24 cellular contexts compared by ENCODE assay signal in the genomic region with DNA sequence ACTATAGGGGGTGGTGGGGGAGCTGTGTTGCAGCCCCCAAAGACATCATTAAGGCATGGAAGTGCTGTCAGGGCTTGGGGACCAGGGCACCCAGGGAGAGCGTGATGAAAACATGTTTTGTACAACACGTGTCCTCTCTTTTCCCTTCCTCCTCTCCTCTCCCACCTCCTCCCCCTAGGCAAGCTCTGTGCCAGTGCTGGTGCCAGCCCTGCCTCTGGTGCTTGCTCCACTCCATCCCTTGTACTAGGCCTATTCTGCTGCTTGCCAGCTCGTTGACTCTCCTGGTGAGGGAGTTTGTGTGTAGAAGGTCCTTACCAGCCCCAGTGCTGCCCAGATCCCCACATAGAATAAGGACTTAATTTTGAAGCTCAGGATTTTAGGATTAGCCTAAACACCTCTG. TPM values are rescaled to one million over a fixed set of nuclear protein-coding genes. Genes with fewer than 3 reads are reported as not detected.
A peak's percentile ranks its signal among the peaks of the same experiment; 100 is the strongest.
DNase-seq lines count a peak whose midpoint lies in the region; ATAC-seq and TF ChIP-seq lines count a peak whose summit lies in the region.
"Had no signal": no experiment of that assay in that cellular context is flagged by ENCODE, and none has a peak within 500 bp of the region (broad histone marks: within the 10 kb centered on the region; RNA-seq: fewer than 3 reads in every experiment).

No MANE protein-coding gene starts in this region.

- H3K4me1 Mint-ChIP-seq in natural killer cell treated with Interleukin-12 subunit alpha and Interleukin-12 subunit beta and Interleukin-15 and Interleukin-18, amount 100 ng/mL, for 72 hours (ENCODE audit: low read depth in 2 of 2), result peaks cover 29 to 37% of the 10 kb centered on the region in 2 donors
- peaks cover 27 to 35% of the 10 kb centered on the region in 2 donors for H3K4me1 Mint-ChIP-seq in natural killer cell
- H3K4me1 Mint-ChIP-seq in activated T-helper 1 cell treated with anti-CD3 and anti-CD28 coated beads, Interleukin-12 subunit alpha, Interleukin-12 subunit beta, Interleukin-2, Interleukin-4 antibody, amounts not matched to agents 30 ng/mL and 10 ng/mL and 1 ng/mL, durations not matched to agents 14 hours and 24 hours and 36 hours (ENCODE audit: low read depth), result peaks cover 56% of the 10 kb centered on the region

- peak overlapping the region; percentile 44 for H2AK5ac ChIP-seq in mesendoderm (ENCODE audit: low read length)

- no peak for TF ChIP-seq CTCF in natural killer cell (IDR thresholded peaks at IDR 0.05)

- no peak overlapping the region for H2BK120ac ChIP-seq in mesendoderm (ENCODE audit: low read depth, low read length)

- peak overlapping the region; percentile 82 for H3K4ac ChIP-seq in mesendoderm (ENCODE audit: low read depth, low read length)

- peak overlapping the region; percentile 61 for H3K56ac ChIP-seq in mesendoderm (ENCODE audit: low read length)

- H3K9ac ChIP-seq in mesendoderm (ENCODE audit: low read length), result peak overlapping the region; percentile 26

- peak overlapping the region; percentile 28 for H3K27ac ChIP-seq in mesendoderm (ENCODE audit: low read depth, low read length)
- H3K27ac ChIP-seq: body of pancreas had no signal

- H3K4me3 Mint-ChIP-seq in natural killer cell treated with Interleukin-12 subunit alpha and Interleukin-12 subunit beta and Interleukin-15 and Interleukin-18, amount 100 ng/mL, for 72 hours, result no peak overlapping the region
- no peak overlapping the region for H3K4me3 Mint-ChIP-seq in natural killer cell
- H3K4me3 Mint-ChIP-seq in activated T-helper 1 cell treated with anti-CD3 and anti-CD28 coated beads, Interleukin-12 subunit alpha, Interleukin-12 subunit beta, Interleukin-2, Interleukin-4 antibody, amounts not matched to agents 30 ng/mL and 10 ng/mL and 1 ng/mL, durations not matched to agents 14 hours and 24 hours and 36 hours, result no peak overlapping the region
- H3K4me3 Mint-ChIP-seq: nephron progenitor cell; T-helper 2 cell treated with Interferon-gamma antibody and Interleukin-4, amounts not matched to agents 5 μg/mL and 100 μg/mL, for 36 hours had no signal

- intact Hi-C loops in natural killer cell (cut with micrococcal nuclease), result no loop called here
- intact Hi-C loops in activated T-helper 1 cell treated with anti-CD3 and anti-CD28 coated beads, Interleukin-12 subunit alpha, Interleukin-12 subunit beta, Interleukin-2, Interleukin-4 antibody, amounts not matched to agents 30 ng/mL and 10 ng/mL and 1 ng/mL, durations not matched to agents 14 hours and 24 hours and 36 hours (cut with micrococcal nuclease), result no loop called here

- H3K27me3 Mint-ChIP-seq in natural killer cell treated with Interleukin-12 subunit alpha and Interleukin-12 subunit beta and Interleukin-15 and Interleukin-18, amount 100 ng/mL, for 72 hours, result no peaks in the 10 kb centered on the region
- no peaks in the 10 kb centered on the region for H3K27me3 Mint-ChIP-seq in natural killer cell (ENCODE audit: low read depth in 2 of 2)
- H3K27me3 Mint-ChIP-seq in activated T-helper 1 cell treated with anti-CD3 and anti-CD28 coated beads, Interleukin-12 subunit alpha, Interleukin-12 subunit beta, Interleukin-2, Interleukin-4 antibody, amounts not matched to agents 30 ng/mL and 10 ng/mL and 1 ng/mL, durations not matched to agents 14 hours and 24 hours and 36 hours (ENCODE audit: insufficient read depth), result peaks cover 3% of the 10 kb centered on the region
- H3K27me3 Mint-ChIP-seq: activated naive CD4-positive, alpha-beta T cell treated with anti-CD3 and anti-CD28 coated beads, Interleukin-2, amount 50 U/mL, for 24 hours had no signal

- ATAC-seq in natural killer cell treated with Interleukin-12 subunit alpha and Interleukin-12 subunit beta and Interleukin-15 and Interleukin-18, amount 100 ng/mL, for 72 hours, result no peak
- ATAC-seq in natural killer cell, result no peak
- ATAC-seq in GM19397 (IDR thresholded peaks at IDR 0.05; ENCODE audit: unreplicated experiment), result no peak
- ATAC-seq in GM21360 (IDR thresholded peaks at IDR 0.05; ENCODE audit: unreplicated experiment), result no peak
- ATAC-seq: body of pancreas; stimulated activated naive B cell treated with anti-CD40 and anti-IgM and Interleukin-4, amounts not matched to agents 10 μg/mL and 1 μg/mL and 100 μg/mL, for 72 hours had no signal

- no peak overlapping the region for H4K5ac ChIP-seq in mesendoderm (ENCODE audit: low read length)

- no peak for DNase-seq in natural killer cell treated with Interleukin-12 subunit alpha and Interleukin-12 subunit beta and Interleukin-15 and Interleukin-18, amount 100 ng/mL, for 72 hours (ENCODE audit: low spot score)
- DNase-seq in natural killer cell (no peak), mesendoderm (no peak), cortex of kidney (lab: John Stamatoyannopoulos, UW) (no peak), NCI-H1694 (lab: John Stamatoyannopoulos, UW) (no peak)
- DNase-seq in activated T-helper 1 cell treated with anti-CD3 and anti-CD28 coated beads, Interleukin-12 subunit alpha, Interleukin-12 subunit beta, Interleukin-2, Interleukin-4 antibody, amounts not matched to agents 30 ng/mL and 10 ng/mL and 1 ng/mL, durations not matched to agents 14 hours and 24 hours and 36 hours (ENCODE audit: low spot score), result no peak
- DNase-seq: activated CD8-positive, alpha-beta memory T cell treated with anti-CD3 and anti-CD28 coated beads, Interleukin-2, amount 50 U/mL, for 48 hours; body of pancreas; COR-L47; EL; head of caudate nucleus; islet precursor cell; NCI-H1436 treated with DMSO at 0.1 percent for 48 hours; NCI-H345; nephron progenitor cell; SHP77 treated with DMSO at 0.1 percent for 48 hours; stimulated activated CD4-positive, alpha-beta T cell treated with anti-CD3 and anti-CD28 coated beads, Interleukin-12 subunit alpha, Interleukin-12 subunit beta, amount 100 ng/mL, for 4 hours; stimulated activated naive B cell treated with anti-CD40 and anti-IgM and Interleukin-4, amounts not matched to agents 10 μg/mL and 1 μg/mL and 100 μg/mL, for 72 hours had no signal

- H3K79me2 ChIP-seq in mesendoderm (ENCODE audit: control insufficient read depth, insufficient read depth, low read length), result no peaks in the 10 kb centered on the region

- no peaks in the 10 kb centered on the region for H3K27me3 ChIP-seq in mesendoderm (ENCODE audit: insufficient read depth, low read length, poor library complexity)
- H3K27me3 ChIP-seq: body of pancreas had no signal

- H2BK15ac ChIP-seq in mesendoderm (replicated peaks; ENCODE audit: low read depth), result peak overlapping the region; percentile 39

- peaks cover 8% of the 10 kb centered on the region for H3K79me1 ChIP-seq in mesendoderm (ENCODE audit: low read length)

- no peak overlapping the region for H4K8ac ChIP-seq in mesendoderm (ENCODE audit: low read depth, low read length)

- H3K9me3 Mint-ChIP-seq in natural killer cell treated with Interleukin-12 subunit alpha and Interleukin-12 subunit beta and Interleukin-15 and Interleukin-18, amount 100 ng/mL, for 72 hours, result no peaks in the 10 kb centered on the region
- no peaks in the 10 kb centered on the region for H3K9me3 Mint-ChIP-seq in natural killer cell
- no peaks in the 10 kb centered on the region for H3K9me3 Mint-ChIP-seq in activated T-helper 1 cell treated with anti-CD3 and anti-CD28 coated beads, Interleukin-12 subunit alpha, Interleukin-12 subunit beta, Interleukin-2, Interleukin-4 antibody, amounts not matched to agents 30 ng/mL and 10 ng/mL and 1 ng/mL, durations not matched to agents 14 hours and 24 hours and 36 hours
- H3K9me3 Mint-ChIP-seq: activated naive CD4-positive, alpha-beta T cell treated with anti-CD3 and anti-CD28 coated beads, Interleukin-2, amount 50 U/mL, for 24 hours; nephron progenitor cell; stimulated activated naive B cell treated with anti-CD40 and anti-IgM and Interleukin-4, amounts not matched to agents 10 μg/mL and 1 μg/mL and 100 μg/mL, for 72 hours; T-helper 2 cell treated with Interferon-gamma antibody and Interleukin-4, amounts not matched to agents 5 μg/mL and 100 μg/mL, for 36 hours had no signal

- no CpG with 5 or more reads among the region's 3 CpGs for WGBS in mesendoderm (ENCODE audit: extremely low coverage, insufficient coverage, low lambda C conversion rate)

- H3K4me2 ChIP-seq in mesendoderm (ENCODE audit: low read length), result no peak overlapping the region

- H3K18ac ChIP-seq in mesendoderm (ENCODE audit: low read length), result peak overlapping the region; percentile 5

- peaks cover 36% of the 10 kb centered on the region for H3K4me1 ChIP-seq in mesendoderm (ENCODE audit: control insufficient read depth, low read depth, low read length)

- H2BK5ac ChIP-seq in mesendoderm (ENCODE audit: low read length), result peak overlapping the region; percentile 87

- no peaks in the 10 kb centered on the region for H3K36me3 ChIP-seq in mesendoderm (ENCODE audit: control insufficient read depth, insufficient read depth, low read length)

- no peaks in the 10 kb centered on the region for H3K36me3 Mint-ChIP-seq in natural killer cell treated with Interleukin-12 subunit alpha and Interleukin-12 subunit beta and Interleukin-15 and Interleukin-18, amount 100 ng/mL, for 72 hours
- no peaks in the 10 kb centered on the region for H3K36me3 Mint-ChIP-seq in natural killer cell
- no peaks in the 10 kb centered on the region for H3K36me3 Mint-ChIP-seq in activated T-helper 1 cell treated with anti-CD3 and anti-CD28 coated beads, Interleukin-12 subunit alpha, Interleukin-12 subunit beta, Interleukin-2, Interleukin-4 antibody, amounts not matched to agents 30 ng/mL and 10 ng/mL and 1 ng/mL, durations not matched to agents 14 hours and 24 hours and 36 hours (ENCODE audit: low read depth)
- H3K36me3 Mint-ChIP-seq: activated naive CD4-positive, alpha-beta T cell treated with anti-CD3 and anti-CD28 coated beads, Interleukin-2, amount 50 U/mL, for 24 hours; stimulated activated naive B cell treated with anti-CD40 and anti-IgM and Interleukin-4, amounts not matched to agents 10 μg/mL and 1 μg/mL and 100 μg/mL, for 72 hours had no signal

- no peak overlapping the region for H3K23ac ChIP-seq in mesendoderm (ENCODE audit: low read length)

- no peak overlapping the region for H3K4me3 ChIP-seq in mesendoderm (ENCODE audit: low read length)
- H3K4me3 ChIP-seq: body of pancreas, lung had no signal

- peak overlapping the region; percentile 48 to 72 for H3K27ac Mint-ChIP-seq in natural killer cell treated with Interleukin-12 subunit alpha and Interleukin-12 subunit beta and Interleukin-15 and Interleukin-18, amount 100 ng/mL, for 72 hours
- H3K27ac Mint-ChIP-seq in natural killer cell, result no peak overlapping the region
- H3K27ac Mint-ChIP-seq in activated T-helper 1 cell treated with anti-CD3 and anti-CD28 coated beads, Interleukin-12 subunit alpha, Interleukin-12 subunit beta, Interleukin-2, Interleukin-4 antibody, amounts not matched to agents 30 ng/mL and 10 ng/mL and 1 ng/mL, durations not matched to agents 14 hours and 24 hours and 36 hours, result peak overlapping the region; percentile 46
- H3K27ac Mint-ChIP-seq: activated naive CD4-positive, alpha-beta T cell treated with anti-CD3 and anti-CD28 coated beads, Interleukin-2, amount 50 U/mL, for 24 hours; stimulated activated naive B cell treated with anti-CD40 and anti-IgM and Interleukin-4, amounts not matched to agents 10 μg/mL and 1 μg/mL and 100 μg/mL, for 72 hours; T-helper 2 cell treated with Interferon-gamma antibody and Interleukin-4, amounts not matched to agents 5 μg/mL and 100 μg/mL, for 36 hours had no signal

RNA-seq across cellular contexts. Expression of gene RARG, which starts 3.2 kb away (rescaled TPM):
- total RNA-seq in natural killer cell treated with Interleukin-12 subunit alpha and Interleukin-12 subunit beta and Interleukin-15 and Interleukin-18, amount 100 ng/mL, for 72 hours, result 10 to 100 TPM in 1 of 2 donors, 1 to 10 TPM in 1; 5.8 to 13.3 TPM
- 10 to 100 TPM; 24.0 to 30.6 (median 27.5) TPM for total RNA-seq in natural killer cell
- 58.6 and 61.6 TPM in 2 replicates for total RNA-seq in activated T-helper 1 cell treated with anti-CD3 and anti-CD28 coated beads, Interleukin-12 subunit alpha, Interleukin-12 subunit beta, Interleukin-2, Interleukin-4 antibody, amounts not matched to agents 30 ng/mL and 10 ng/mL and 1 ng/mL, durations not matched to agents 14 hours and 24 hours and 36 hours
- polyA plus RNA-seq in mesendoderm (2013, experiment 1 of 2), result 28.5 TPM
- polyA plus RNA-seq in mesendoderm (2013, experiment 2 of 2), result 26.2 TPM

RNA-seq across cellular contexts. Expression of gene ITGB7, which starts 28.1 kb away (rescaled TPM):
- total RNA-seq in natural killer cell treated with Interleukin-12 subunit alpha and Interleukin-12 subunit beta and Interleukin-15 and Interleukin-18, amount 100 ng/mL, for 72 hours, result 10 to 100 TPM; 53.0 to 81.0 TPM
- total RNA-seq in natural killer cell, result 100 to 1,000 TPM; 329 to 441 (median 439) TPM
- 258 and 266 TPM in 2 replicates for total RNA-seq in activated T-helper 1 cell treated with anti-CD3 and anti-CD28 coated beads, Interleukin-12 subunit alpha, Interleukin-12 subunit beta, Interleukin-2, Interleukin-4 antibody, amounts not matched to agents 30 ng/mL and 10 ng/mL and 1 ng/mL, durations not matched to agents 14 hours and 24 hours and 36 hours
- 0.49 TPM for polyA plus RNA-seq in mesendoderm (2013, experiment 1 of 2)
- 0.88 TPM for polyA plus RNA-seq in mesendoderm (2013, experiment 2 of 2)
- total RNA-seq: dermis microvascular lymphatic vessel endothelial cell had no signal

RNA-seq across cellular contexts. Expression of gene ESPL1, which starts 32.9 kb away (rescaled TPM):
- total RNA-seq in natural killer cell treated with Interleukin-12 subunit alpha and Interleukin-12 subunit beta and Interleukin-15 and Interleukin-18, amount 100 ng/mL, for 72 hours, result 100 to 1,000 TPM in 1 of 2 donors, 10 to 100 TPM in 1; 35.2 to 127 TPM
- 1 to 10 TPM; 1.9 to 5.8 (median 3.1) TPM for total RNA-seq in natural killer cell
- 61.2 and 68.4 TPM in 2 replicates for total RNA-seq in activated T-helper 1 cell treated with anti-CD3 and anti-CD28 coated beads, Interleukin-12 subunit alpha, Interleukin-12 subunit beta, Interleukin-2, Interleukin-4 antibody, amounts not matched to agents 30 ng/mL and 10 ng/mL and 1 ng/mL, durations not matched to agents 14 hours and 24 hours and 36 hours
- polyA plus RNA-seq in mesendoderm (2013, experiment 1 of 2), result 16.8 TPM
- 15.4 TPM for polyA plus RNA-seq in mesendoderm (2013, experiment 2 of 2)
- total RNA-seq: body of pancreas had no signal

RNA-seq across cellular contexts. Expression of gene CSAD, which starts 54.4 kb away (rescaled TPM):
- 10 to 100 TPM; 26.0 to 43.2 TPM for total RNA-seq in natural killer cell treated with Interleukin-12 subunit alpha and Interleukin-12 subunit beta and Interleukin-15 and Interleukin-18, amount 100 ng/mL, for 72 hours
- 10 to 100 TPM; 50.8 to 54.4 (median 53.0) TPM for total RNA-seq in natural killer cell
- 21.7 and 22.6 TPM in 2 replicates for total RNA-seq in activated T-helper 1 cell treated with anti-CD3 and anti-CD28 coated beads, Interleukin-12 subunit alpha, Interleukin-12 subunit beta, Interleukin-2, Interleukin-4 antibody, amounts not matched to agents 30 ng/mL and 10 ng/mL and 1 ng/mL, durations not matched to agents 14 hours and 24 hours and 36 hours
- 3.2 TPM for polyA plus RNA-seq in mesendoderm (2013, experiment 1 of 2)
- polyA plus RNA-seq in mesendoderm (2013, experiment 2 of 2), result 3.5 TPM

RNA-seq across cellular contexts. Expression of gene ZNF740, which starts 54.6 kb away (rescaled TPM):
- total RNA-seq in natural killer cell treated with Interleukin-12 subunit alpha and Interleukin-12 subunit beta and Interleukin-15 and Interleukin-18, amount 100 ng/mL, for 72 hours, result 10 to 100 TPM; 34.6 to 53.1 TPM
- total RNA-seq in natural killer cell, result 10 to 100 TPM; 37.1 to 65.9 (median 45.3) TPM
- 48.1 and 52.8 TPM in 2 replicates for total RNA-seq in activated T-helper 1 cell treated with anti-CD3 and anti-CD28 coated beads, Interleukin-12 subunit alpha, Interleukin-12 subunit beta, Interleukin-2, Interleukin-4 antibody, amounts not matched to agents 30 ng/mL and 10 ng/mL and 1 ng/mL, durations not matched to agents 14 hours and 24 hours and 36 hours
- 6.8 TPM for polyA plus RNA-seq in mesendoderm (2013, experiment 1 of 2)
- polyA plus RNA-seq in mesendoderm (2013, experiment 2 of 2), result 7.1 TPM

Comparison
In these comparisons a context has a peak if more than half of its experiments do, and no peak if none do; other contexts are left out.
1. H3K27ac Mint-ChIP-seq: peak in natural killer cell treated with Interleukin-12 subunit alpha and Interleukin-12 subunit beta and Interleukin-15 and Interleukin-18, amount 100 ng/mL, for 72 hours (2 of 2) and activated T-helper 1 cell treated with anti-CD3 and anti-CD28 coated beads, Interleukin-12 subunit alpha, Interleukin-12 subunit beta, Interleukin-2, Interleukin-4 antibody, amounts not matched to agents 30 ng/mL and 10 ng/mL and 1 ng/mL, durations not matched to agents 14 hours and 24 hours and 36 hours (single experiment); none in natural killer cell (0 of 2).